In genomic region chr9:132439153-132439552, GRCh38 we compare ENCODE assay signal across 17 cellular contexts. TPM values are rescaled to one million over a fixed set of nuclear protein-coding genes. Genes with fewer than 3 reads are reported as not detected.
DNase-seq lines count a peak whose midpoint lies in the region; ATAC-seq, FAIRE-seq and TF ChIP-seq lines count a peak whose summit lies in the region.
"Had no signal": no experiment of that assay in that cellular context is flagged by ENCODE, and none has a peak within 500 bp of the region (broad histone marks: within the 10 kb centered on the region; RNA-seq: fewer than 3 reads in every experiment).

No MANE protein-coding gene starts in this region.

- WGBS in testis, 2 donors = 92 to 96% methylated on average over 4 of the region's 4 CpGs

- no peaks in the 10 kb centered on the region for H3K36me3 ChIP-seq in bronchial epithelial cell (ENCODE audit: control insufficient read depth, insufficient read depth, low read length)
- no peaks in the 10 kb centered on the region for H3K36me3 ChIP-seq in testis (ENCODE audit: low read depth, missing control alignments)
- H3K36me3 ChIP-seq: BLaER1 had no signal

- peaks cover 11% of the 10 kb centered on the region for H3K27me3 ChIP-seq in bronchial epithelial cell (ENCODE audit: control insufficient read depth, insufficient read depth, low read length)
- no peaks in the 10 kb centered on the region for H3K27me3 ChIP-seq in testis
- H3K27me3 ChIP-seq: BLaER1 had no signal

- peak; percentile 28 for FAIRE-seq in bronchial epithelial cell (lab: Jason Lieb, UNC)
- FAIRE-seq: G401.6, GM12891, GM19239 had no signal

- ATAC-seq in GM18868 (IDR thresholded peaks at IDR 0.05; ENCODE audit: unreplicated experiment) = no peak

- H3K27ac ChIP-seq in epithelial cell of prostate (peak overlapping the region; percentile 30), testis (no peak overlapping the region)
- H3K27ac ChIP-seq: BLaER1 had no signal

- H3K4me3 ChIP-seq in bronchial epithelial cell (ENCODE audit: low read depth, low read length) = no peak overlapping the region
- no peak overlapping the region for H3K4me3 ChIP-seq in testis
- H3K4me3 ChIP-seq: BLaER1 had no signal

- TF ChIP-seq CTCF in bronchial epithelial cell (IDR thresholded peaks at IDR 0.05; ENCODE audit: insufficient read depth, low read length, severe bottlenecking) = no peak
- TF ChIP-seq CTCF in testis (IDR thresholded peaks at IDR 0.05) = no peak

- TF ChIP-seq POLR2A in testis (IDR thresholded peaks at IDR 0.05) = no peak

- no peaks in the 10 kb centered on the region for H3K4me1 ChIP-seq in testis

- intact Hi-C loops in testis (cut with DNase I; ENCODE audit: low total_unique reads) = no loop called here

- DNase-seq in NCI-H2029 treated with DMSO at 0.1 percent for 48 hours (lab: John Stamatoyannopoulos, UW) (peak; percentile 24), NCI-H2029 (lab: John Stamatoyannopoulos, UW) (no peak), bronchial epithelial cell (ENCODE audit: low read depth) (peak; percentile 60), epithelial cell of prostate (ENCODE audit: low read depth, low spot score) (peak; percentile 48), COLO829 (ENCODE audit: low spot score) (no peak), testis (no peak)
- DNase-seq: 8988T; AML-193; CD8-positive, alpha-beta memory T cell; DMS79; EL; H9 had no signal

- no peaks in the 10 kb centered on the region for H3K9me3 ChIP-seq in testis
- H3K9me3 ChIP-seq: BLaER1 had no signal

RNA-seq across cellular contexts. Expression of gene CFAP77, which starts 29.1 kb away (rescaled TPM):
- total RNA-seq in bronchial epithelial cell (not detected in 2 replicates), testis (10 to 100 TPM; 13.6 to 20.9 TPM)
- polyA plus RNA-seq in testis (ENCODE audit: insufficient read depth, low read depth, low replicate concordance) = 36.2 TPM
- total RNA-seq: CD8-positive, alpha-beta memory T cell had no signal
- polyA plus RNA-seq: CD8-positive, alpha-beta memory T cell had no signal

RNA-seq across cellular contexts. Expression of gene TTF1, which starts 32.5 kb away (rescaled TPM):
- 7.1 and 10.5 TPM in 2 replicates for total RNA-seq in bronchial epithelial cell
- total RNA-seq in testis = 10 to 100 TPM; 15.4 to 19.2 TPM
- 19.4 TPM for polyA plus RNA-seq in testis (ENCODE audit: insufficient read depth, low read depth, low replicate concordance)

Comparison
In these comparisons a context has a peak if more than half of its experiments do, and no peak if none do; other contexts are left out.
1. DNase-seq: peak in NCI-H2029 treated with DMSO at 0.1 percent for 48 hours (single experiment), bronchial epithelial cell (single experiment) and epithelial cell of prostate (single experiment); none in NCI-H2029 (single experiment), COLO829 (single experiment) and testis (single experiment).
2. RNA of gene CFAP77, which starts 29.1 kb away (total RNA-seq): 13.6 to 20.9 TPM in testis; not detected in bronchial epithelial cell; every median in the first group is over 10 times any median in the second.